In the genomic region with DNA sequence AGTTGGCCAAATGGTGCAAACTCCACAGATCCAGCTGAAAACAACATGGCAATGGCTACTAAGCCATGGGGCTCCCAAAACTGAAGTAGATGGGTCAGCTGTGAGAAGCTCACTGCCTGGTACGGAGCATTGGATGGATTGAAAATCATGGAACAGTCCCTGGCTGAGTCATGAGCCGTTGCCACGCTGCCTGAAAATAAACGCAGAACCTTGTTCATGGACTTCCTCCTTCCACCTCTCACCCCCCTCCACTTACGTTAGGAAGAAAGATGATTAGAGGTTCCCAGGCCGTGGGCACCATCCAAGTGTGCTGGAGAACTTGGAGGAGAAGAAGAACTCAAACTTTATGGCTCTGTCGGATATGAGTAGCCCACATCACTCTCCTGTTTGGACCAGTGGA, we compare ENCODE assay signal across 19 cellular contexts. TPM values are rescaled to one million over a fixed set of nuclear protein-coding genes. Genes with fewer than 3 reads are reported as not detected.
"Had no signal": no experiment of that assay in that cellular context is flagged by ENCODE, and none has a peak within 500 bp of the region (broad histone marks: within the 10 kb centered on the region; RNA-seq: fewer than 3 reads in every experiment).

No MANE protein-coding gene starts in this region.

- H3K36me3 Mint-ChIP-seq: memory B cell had no signal

- H3K9me3 Mint-ChIP-seq: activated B cell treated with CpG ODN at 0.5 μM for 24 hours; activated CD4-positive, alpha-beta T cell treated with anti-CD3 and anti-CD28 coated beads, Interleukin-2, amount 10 ng/mL, durations not matched to agents 7 days and 5 days; activated naive CD4-positive, alpha-beta T cell treated with anti-CD3 and anti-CD28 coated beads for 36 hours; memory B cell; nephron progenitor cell had no signal

- H3K4me3 Mint-ChIP-seq: activated B cell treated with CpG ODN at 0.5 μM for 24 hours; activated CD4-positive, alpha-beta T cell treated with anti-CD3 and anti-CD28 coated beads, Interleukin-2, amount 10 ng/mL, durations not matched to agents 7 days and 5 days; activated naive CD4-positive, alpha-beta T cell treated with anti-CD3 and anti-CD28 coated beads for 36 hours; memory B cell; nephron progenitor cell had no signal

- ATAC-seq: gastroesophageal sphincter, psoas muscle had no signal

- H3K27ac Mint-ChIP-seq: activated CD4-positive, alpha-beta T cell treated with anti-CD3 and anti-CD28 coated beads, Interleukin-2, amount 10 ng/mL, durations not matched to agents 7 days and 5 days; activated naive CD4-positive, alpha-beta T cell treated with anti-CD3 and anti-CD28 coated beads for 36 hours; memory B cell; nephron progenitor cell had no signal

- DNase-seq: activated B cell treated with CpG ODN at 0.5 μM for 24 hours; activated CD4-positive, alpha-beta T cell treated with anti-CD3 and anti-CD28 coated beads, Interleukin-2, amount 10 ng/mL, durations not matched to agents 7 days and 5 days; activated CD8-positive, alpha-beta memory T cell treated with anti-CD3 and anti-CD28 coated beads for 24 hours; activated naive CD4-positive, alpha-beta T cell treated with anti-CD3 and anti-CD28 coated beads for 36 hours; caudate nucleus; colonic mucosa; effector CD8-positive, alpha-beta T cell; left ventricle myocardium inferior; nephron progenitor cell; psoas muscle; sigmoid colon; stimulated activated CD4-positive, alpha-beta T cell treated with anti-CD3 and anti-CD28 coated beads, Interleukin-2, amount 100 ng/mL, for 24 hours; stimulated activated naive CD4-positive, alpha-beta T cell; substantia nigra; transverse colon had no signal

- FAIRE-seq: keratinocyte had no signal

RNA-seq across cellular contexts. Expression of gene DIPK1B, which starts 6.8 kb away (rescaled TPM):
- total RNA-seq: activated CD4-positive, alpha-beta T cell treated with anti-CD3 and anti-CD28 coated beads, Interleukin-2, amount 10 ng/mL, durations not matched to agents 7 days and 5 days; osteoblast had no signal

RNA-seq across cellular contexts. Expression of gene LCN10, which starts 37.2 kb away (rescaled TPM):
- total RNA-seq: activated CD4-positive, alpha-beta T cell treated with anti-CD3 and anti-CD28 coated beads, Interleukin-2, amount 10 ng/mL, durations not matched to agents 7 days and 5 days; osteoblast had no signal

RNA-seq across cellular contexts. Expression of gene LCN6, which starts 42.8 kb away (rescaled TPM):
- total RNA-seq: activated B cell treated with CpG ODN at 0.5 μM for 24 hours; activated CD4-positive, alpha-beta T cell treated with anti-CD3 and anti-CD28 coated beads, Interleukin-2, amount 10 ng/mL, durations not matched to agents 7 days and 5 days; activated naive CD4-positive, alpha-beta T cell treated with anti-CD3 and anti-CD28 coated beads for 36 hours; osteoblast had no signal

RNA-seq across cellular contexts. Expression of gene EGFL7, which starts 42.8 kb away (rescaled TPM):
- total RNA-seq: activated B cell treated with CpG ODN at 0.5 μM for 24 hours had no signal
